ENCODE assay signal across 35 cellular contexts in genomic region chr4:180784940-180785339, GRCh38.
"Had no signal": no experiment of that assay in that cellular context is flagged by ENCODE, and none has a peak within 500 bp of the region (broad histone marks: within the 10 kb centered on the region; RNA-seq: fewer than 3 reads in every experiment).

No MANE protein-coding gene starts in this region.

- H3K36me3 ChIP-seq: adrenal gland, brain microvascular endothelial cell, breast epithelium had no signal

- H3K27ac ChIP-seq: adrenal gland, body of pancreas, brain microvascular endothelial cell, breast epithelium, VCaP had no signal

- H3K27me3 Mint-ChIP-seq: activated B cell treated with CpG ODN at 0.5 μM for 24 hours; activated CD4-positive, alpha-beta memory T cell treated with anti-CD3 and anti-CD28 coated beads for 36 hours; activated CD4-positive, alpha-beta T cell treated with anti-CD3 and anti-CD28 coated beads, Interleukin-2, amount 10 ng/mL, durations not matched to agents 24 days and 14 days; activated CD8-positive, alpha-beta T cell treated with anti-CD3 and anti-CD28 coated beads for 36 hours; activated naive CD8-positive, alpha-beta T cell treated with anti-CD3 and anti-CD28 coated beads for 36 hours; activated T-helper 17 cell treated with anti-CD3 and anti-CD28 coated beads, Interleukin-2, amount 50 U/mL, for 72 hours had no signal

- H3K4me1 ChIP-seq: adrenal gland, body of pancreas, breast epithelium had no signal

- H3K27ac Mint-ChIP-seq: activated B cell treated with CpG ODN at 0.5 μM for 24 hours; activated CD4-positive, alpha-beta memory T cell treated with anti-CD3 and anti-CD28 coated beads for 36 hours; activated CD4-positive, alpha-beta T cell treated with anti-CD3 and anti-CD28 coated beads, Interleukin-2, amount 10 ng/mL, durations not matched to agents 24 days and 14 days; activated CD8-positive, alpha-beta T cell treated with anti-CD3 and anti-CD28 coated beads for 36 hours; activated naive CD4-positive, alpha-beta T cell treated with anti-CD3 and anti-CD28 coated beads for 36 hours; activated naive CD4-positive, alpha-beta T cell treated with anti-CD3 and anti-CD28 coated beads, Interleukin-2, amount 50 U/mL, for 72 hours; activated naive CD8-positive, alpha-beta T cell treated with anti-CD3 and anti-CD28 coated beads for 36 hours; activated T-cell treated with anti-CD3 and anti-CD28 coated beads, Interleukin-2, amount 50 U/mL, for 72 hours; activated T-helper 1 cell treated with anti-CD3 and anti-CD28 coated beads, Interleukin-12 subunit alpha, Interleukin-12 subunit beta, Interleukin-2, Interleukin-4 antibody, amounts not matched to agents 30 ng/mL and 10 ng/mL and 1 ng/mL, durations not matched to agents 14 hours and 24 hours and 36 hours; activated T-helper 17 cell treated with anti-CD3 and anti-CD28 coated beads, Interleukin-2, amount 50 U/mL, for 72 hours; T-helper 1 cell treated with Interleukin-12 subunit alpha and Interleukin-12 subunit beta and Interleukin-4 antibody, amounts not matched to agents 30 μg/mL and 1 μg/mL, for 36 hours; T-helper 2 cell treated with Interferon-gamma antibody and Interleukin-4, amounts not matched to agents 5 μg/mL and 100 μg/mL, for 36 hours had no signal

- H3K36me3 Mint-ChIP-seq: activated CD4-positive, alpha-beta memory T cell treated with anti-CD3 and anti-CD28 coated beads for 36 hours; activated naive CD4-positive, alpha-beta T cell treated with anti-CD3 and anti-CD28 coated beads, Interleukin-2, amount 50 U/mL, for 72 hours; activated naive CD8-positive, alpha-beta T cell treated with anti-CD3 and anti-CD28 coated beads for 36 hours had no signal

- H3K4me3 ChIP-seq: adrenal gland, body of pancreas, breast epithelium had no signal

- ATAC-seq: activated CD8-positive, alpha-beta T cell treated with anti-CD3 and anti-CD28 coated beads for 36 hours; activated naive CD4-positive, alpha-beta T cell treated with anti-CD3 and anti-CD28 coated beads, Interleukin-2, amount 50 U/mL, for 72 hours; activated T-cell treated with anti-CD3 and anti-CD28 coated beads, Interleukin-2, amount 50 U/mL, for 4 hours; activated T-cell treated with anti-CD3 and anti-CD28 coated beads, Interleukin-2, amount 50 U/mL, for 72 hours; activated T-helper 17 cell treated with anti-CD3 and anti-CD28 coated beads, Interleukin-2, amount 50 U/mL, for 72 hours; body of pancreas had no signal

- H3K27me3 ChIP-seq: adrenal gland, body of pancreas, brain microvascular endothelial cell, breast epithelium had no signal

- H3K4me3 Mint-ChIP-seq: activated B cell treated with CpG ODN at 0.5 μM for 24 hours; activated CD4-positive, alpha-beta memory T cell treated with anti-CD3 and anti-CD28 coated beads for 36 hours; activated CD4-positive, alpha-beta T cell treated with anti-CD3 and anti-CD28 coated beads, Interleukin-2, amount 10 ng/mL, durations not matched to agents 24 days and 14 days; activated CD8-positive, alpha-beta T cell treated with anti-CD3 and anti-CD28 coated beads for 36 hours; activated naive CD4-positive, alpha-beta T cell treated with anti-CD3 and anti-CD28 coated beads for 36 hours; activated naive CD8-positive, alpha-beta T cell treated with anti-CD3 and anti-CD28 coated beads for 36 hours; activated T-cell treated with anti-CD3 and anti-CD28 coated beads, Interleukin-2, amount 50 U/mL, for 4 hours; activated T-cell treated with anti-CD3 and anti-CD28 coated beads, Interleukin-2, amount 50 U/mL, for 72 hours; activated T-helper 1 cell treated with anti-CD3 and anti-CD28 coated beads, Interleukin-12 subunit alpha, Interleukin-12 subunit beta, Interleukin-2, Interleukin-4 antibody, amounts not matched to agents 30 ng/mL and 10 ng/mL and 1 ng/mL, durations not matched to agents 14 hours and 24 hours and 36 hours; activated T-helper 17 cell treated with anti-CD3 and anti-CD28 coated beads, Interleukin-2, amount 50 U/mL, for 72 hours; T-helper 1 cell treated with Interleukin-12 subunit alpha and Interleukin-12 subunit beta and Interleukin-4 antibody, amounts not matched to agents 30 μg/mL and 1 μg/mL, for 36 hours; T-helper 2 cell treated with Interferon-gamma antibody and Interleukin-4, amounts not matched to agents 5 μg/mL and 100 μg/mL, for 36 hours had no signal

- DNase-seq: activated B cell treated with CpG ODN at 0.5 μM for 24 hours; activated CD4-positive, alpha-beta memory T cell treated with anti-CD3 and anti-CD28 coated beads for 36 hours; activated CD4-positive, alpha-beta T cell treated with anti-CD3 and anti-CD28 coated beads for 4 hours; activated CD4-positive, alpha-beta T cell treated with anti-CD3 and anti-CD28 coated beads, Interleukin-2, amount 10 ng/mL, durations not matched to agents 24 days and 14 days; activated CD4-positive, alpha-beta T cell treated with anti-CD3 and anti-CD28 coated beads, Interleukin-2, amount 50 U/mL, for 1 hour; activated CD4-positive, alpha-beta T cell treated with anti-CD3 and anti-CD28 coated beads, Interleukin-2, amount 50 U/mL, for 4 hours; activated CD4-positive, CD25-positive, alpha-beta regulatory T cell treated with anti-CD3 and anti-CD28 coated beads, Interleukin-2, amount 50 U/mL, for 72 hours; activated CD8-positive, alpha-beta memory T cell treated with anti-CD3 and anti-CD28 coated beads, Interleukin-2, amount 50 U/mL, for 4 hours; activated CD8-positive, alpha-beta T cell treated with anti-CD3 and anti-CD28 coated beads for 36 hours; activated effector memory CD4-positive, alpha-beta T cell treated with anti-CD3 and anti-CD28 coated beads, Interleukin-2, amount 50 U/mL, for 16 hours; activated gamma-delta T cell treated with Interleukin-2 at 50 U/mL for 16 hours; activated naive CD4-positive, alpha-beta T cell; activated naive CD4-positive, alpha-beta T cell treated with anti-CD3 and anti-CD28 coated beads for 36 hours; activated naive CD4-positive, alpha-beta T cell treated with anti-CD3 and anti-CD28 coated beads, Interleukin-2, amount 50 U/mL, for 16 hours; activated naive CD8-positive, alpha-beta T cell treated with anti-CD3 and anti-CD28 coated beads for 36 hours; activated T-cell treated with anti-CD3 and anti-CD28 coated beads for 4 hours; activated T-cell treated with anti-CD3 and anti-CD28 coated beads, Interleukin-2, amount 50 U/mL, for 1 hour; activated T-cell treated with anti-CD3 and anti-CD28 coated beads, Interleukin-2, amount 50 U/mL, for 4 hours; activated T-cell treated with anti-CD3 and anti-CD28 coated beads, Interleukin-2, amount 50 U/mL, for 72 hours; adrenal gland; amniotic stem cell; aorta; body of pancreas; brain microvascular endothelial cell; central memory CD4-positive, alpha-beta T cell; T-helper 1 cell; T-helper 2 cell; T-helper 9 cell had no signal

- H3K9me3 ChIP-seq: body of pancreas had no signal

- H3K9me3 Mint-ChIP-seq: activated CD4-positive, alpha-beta T cell treated with anti-CD3 and anti-CD28 coated beads, Interleukin-2, amount 10 ng/mL, durations not matched to agents 24 days and 14 days; activated CD8-positive, alpha-beta T cell treated with anti-CD3 and anti-CD28 coated beads for 36 hours; activated naive CD8-positive, alpha-beta T cell treated with anti-CD3 and anti-CD28 coated beads for 36 hours; activated T-helper 1 cell treated with anti-CD3 and anti-CD28 coated beads, Interleukin-12 subunit alpha, Interleukin-12 subunit beta, Interleukin-2, Interleukin-4 antibody, amounts not matched to agents 30 ng/mL and 10 ng/mL and 1 ng/mL, durations not matched to agents 14 hours and 24 hours and 36 hours had no signal

- H3K4me1 Mint-ChIP-seq: activated B cell treated with CpG ODN at 0.5 μM for 24 hours; activated CD4-positive, alpha-beta T cell treated with anti-CD3 and anti-CD28 coated beads, Interleukin-2, amount 10 ng/mL, durations not matched to agents 24 days and 14 days; activated naive CD8-positive, alpha-beta T cell treated with anti-CD3 and anti-CD28 coated beads for 36 hours; activated T-helper 17 cell treated with anti-CD3 and anti-CD28 coated beads, Interleukin-2, amount 50 U/mL, for 72 hours had no signal
